ENCODE assay signal across 1 cellular context in genomic region chr19:41397086-41398041, GRCh38.
TF ChIP-seq lines count a peak whose summit lies in the region.

Gene BCKDHA, plus strand, starts transcription at chr19:41397818. Its CDS starts 10 bp downstream, at chr19:41397828.
Gene EXOSC5, minus strand, starts transcription at chr19:41397359. Its CDS starts 31 bp downstream, at chr19:41397328.

TF ChIP-seq in K562, 482 proteins besides CTCF, POLR2A, EP300 and RAD21 (continued from another document and continues in another):
- TF ChIP-seq ZNF280A (IDR thresholded peaks at IDR 0.05; ENCODE audit: low read depth, partially characterized antibody): no peak
- TF ChIP-seq GATAD2A (IDR thresholded peaks at IDR 0.05): peak; percentile 64; the same call in 1 of the 2 replicates
- TF ChIP-seq ZNF12 (CRISPR knock-in tag; IDR thresholded peaks at IDR 0.05): 0 out of 2 replicates have a peak, but pooled peaks have one; percentile 11
- peak; percentile 79 for TF ChIP-seq ETV1 (tag; conservative IDR thresholded peaks at IDR 0.05; ENCODE audit: low read depth)
- TF ChIP-seq POLR2AphosphoS2 (IDR thresholded peaks at IDR 0.05; ENCODE audit: low read length): no peak
- no peak; the same call in 1 of the 2 replicates for TF ChIP-seq CHAMP1 (IDR thresholded peaks at IDR 0.05)
- no peak for TF ChIP-seq ZBTB8A (IDR thresholded peaks at IDR 0.05; ENCODE audit: partially characterized antibody)
- no peak for TF ChIP-seq IRF1 (CRISPR knock-in tag; IDR thresholded peaks at IDR 0.05; ENCODE audit: borderline replicate concordance)
- TF ChIP-seq ETS1 (conservative IDR thresholded peaks at IDR 0.05; ENCODE audit: control insufficient read depth, low read depth, low read length): peak; percentile 87
- TF ChIP-seq CREB5 (CRISPR knock-in tag; IDR thresholded peaks at IDR 0.05): no peak
- TF ChIP-seq CREM (IDR thresholded peaks at IDR 0.05; ENCODE audit: low read depth): peak; percentile 75
- no peak for TF ChIP-seq ZNF165 (CRISPR knock-in tag; IDR thresholded peaks at IDR 0.05; ENCODE audit: borderline replicate concordance)
- TF ChIP-seq ZNF280B (CRISPR knock-in tag; IDR thresholded peaks at IDR 0.05): no peak
- TF ChIP-seq E2F8 (IDR thresholded peaks at IDR 0.05; ENCODE audit: low read depth, partially characterized antibody): peak; percentile 60
- TF ChIP-seq TRIM25 (IDR thresholded peaks at IDR 0.05; ENCODE audit: borderline replicate concordance): no peak
- TF ChIP-seq SAP30 (IDR thresholded peaks at IDR 0.05; ENCODE audit: borderline replicate concordance, insufficient read depth, low read depth, low read length, poor library complexity, severe bottlenecking): peak; percentile 100
- TF ChIP-seq GTF2F1 (IDR thresholded peaks at IDR 0.05; ENCODE audit: low read depth, low read length): no peak
- no peak for TF ChIP-seq HEY1 (CRISPR knock-in tag; IDR thresholded peaks at IDR 0.05; ENCODE audit: borderline replicate concordance)
- TF ChIP-seq DEAF1 (CRISPR knock-in tag; IDR thresholded peaks at IDR 0.05): no peak
- no peak for TF ChIP-seq PURB (CRISPR knock-in tag; IDR thresholded peaks at IDR 0.05; ENCODE audit: low read depth)
- peak; percentile 97 for TF ChIP-seq L3MBTL2 (IDR thresholded peaks at IDR 0.05)
- peak; percentile 50 for TF ChIP-seq VEZF1 (CRISPR knock-in tag; IDR thresholded peaks at IDR 0.05)
- TF ChIP-seq ZBTB12 (CRISPR knock-in tag; IDR thresholded peaks at IDR 0.05): 0 out of 2 replicates have a peak, but pooled peaks have one; percentile 13
- no peak for TF ChIP-seq KLF13 (tag; IDR thresholded peaks at IDR 0.05; ENCODE audit: borderline replicate concordance, low read depth)
- no peak for TF ChIP-seq ZNF23 (CRISPR knock-in tag; IDR thresholded peaks at IDR 0.05)
- TF ChIP-seq NCOA1 (IDR thresholded peaks at IDR 0.05; ENCODE audit: low read depth): no peak
- no peak for TF ChIP-seq ZKSCAN3 (CRISPR knock-in tag; IDR thresholded peaks at IDR 0.05)
- TF ChIP-seq ARID3A (IDR thresholded peaks at IDR 0.05; ENCODE audit: borderline replicate concordance, low read depth, low read length): peak; percentile 10; the same call in 1 of the 2 replicates
- TF ChIP-seq ID3 (CRISPR knock-in tag; IDR thresholded peaks at IDR 0.05): no peak
- peak; percentile 48; the same call in 1 of the 2 replicates for TF ChIP-seq ID3 (tag; IDR thresholded peaks at IDR 0.05)
- no peak for TF ChIP-seq MIER1 (IDR thresholded peaks at IDR 0.05; ENCODE audit: low read depth)
- TF ChIP-seq SRSF9 (IDR thresholded peaks at IDR 0.05; ENCODE audit: borderline replicate concordance, low read depth, low read length): no peak
- TF ChIP-seq NR1H2 (CRISPR knock-in tag; IDR thresholded peaks at IDR 0.05): no peak
